In genomic region chr1:228180271-228180987, GRCh38 we compare ENCODE assay signal across 2 cellular contexts.
TF ChIP-seq lines count a peak whose summit lies in the region.

No MANE protein-coding gene starts in this region.

TF ChIP-seq in HEK293, 187 proteins besides CTCF, POLR2A, EP300 and RAD21 (continued from another document):
- TF ChIP-seq ZNF138 (tag by site-specific recombination; IDR thresholded peaks at IDR 0.05; ENCODE audit: borderline replicate concordance) (no peak), SETDB1 (IDR thresholded peaks at IDR 0.05; ENCODE audit: insufficient read length, low read length) (peak; percentile 50), KLF8 (tag by site-specific recombination; IDR thresholded peaks at IDR 0.05) (0 out of 2 replicates have a peak, but pooled peaks have one; percentile 8)

TF ChIP-seq in WTC11, 78 proteins besides CTCF, POLR2A, EP300 and RAD21 (continued from another document):
- TF ChIP-seq PRDM15 (CRISPR knock-in tag; IDR thresholded peaks at IDR 0.05) (no peak), ZMAT4 (CRISPR knock-in tag; IDR thresholded peaks at IDR 0.05) (no peak), JAZF1 (CRISPR knock-in tag; IDR thresholded peaks at IDR 0.05) (no peak), ZSCAN18 (CRISPR knock-in tag; IDR thresholded peaks at IDR 0.05) (no peak)
